ENCODE assay signal across 16 cellular contexts in genomic region chr7:50355817-50356178, GRCh38. TPM values are rescaled to one million over a fixed set of nuclear protein-coding genes. Genes with fewer than 3 reads are reported as not detected.
DNase-seq lines count a peak whose midpoint lies in the region; ATAC-seq and TF ChIP-seq lines count a peak whose summit lies in the region.
"Had no signal": no experiment of that assay in that cellular context is flagged by ENCODE, and none has a peak within 500 bp of the region (broad histone marks: within the 10 kb centered on the region; RNA-seq: fewer than 3 reads in every experiment).

No MANE protein-coding gene starts in this region.

- peak overlapping the region; percentile 2 for H3K4me3 Mint-ChIP-seq in activated T-cell treated with anti-CD3 and anti-CD28 coated beads, Interleukin-2, amount 50 U/mL, for 4 hours
- H3K4me3 Mint-ChIP-seq in T-cell = peak overlapping the region; percentile 38 to 71 (median 47)
- peak overlapping the region; percentile 83 to 86 for H3K4me3 Mint-ChIP-seq in effector memory CD8-positive, alpha-beta T cell
- peak overlapping the region; percentile 69 for H3K4me3 Mint-ChIP-seq in stimulated activated effector memory CD8-positive, alpha-beta T cell treated with anti-CD3 and anti-CD28 coated beads, Interleukin-12 subunit alpha, Interleukin-12 subunit beta, amount 100 ng/mL, for 72 hours

- TF ChIP-seq CTCF in testis (IDR thresholded peaks at IDR 0.05) = no peak

- H3K4me1 ChIP-seq in testis = no peaks in the 10 kb centered on the region
- H3K4me1 ChIP-seq: foreskin keratinocyte had no signal

- H3K27ac Mint-ChIP-seq in T-cell = peak overlapping the region; percentile 99
- H3K27ac Mint-ChIP-seq in effector memory CD8-positive, alpha-beta T cell = peak overlapping the region; percentile 99 to 100
- H3K27ac Mint-ChIP-seq in stimulated activated effector memory CD8-positive, alpha-beta T cell treated with anti-CD3 and anti-CD28 coated beads, Interleukin-12 subunit alpha, Interleukin-12 subunit beta, amount 100 ng/mL, for 72 hours = peak overlapping the region; percentile 97

- no peaks in the 10 kb centered on the region for H3K36me3 ChIP-seq in testis (ENCODE audit: low read depth, missing control alignments)
- H3K36me3 ChIP-seq: WERI-Rb-1 had no signal

- CTCF ChIA-PET in T-cell (lab: Charles Lee) = interaction anchor here in 1 of 2 donors (1.0 to 2.2 kb wide), 4 partner anchors 11 to 38 kb away, joined by 4 to 7 read pairs (median 4); no protein-coding TSS in a partner anchor

- ATAC-seq in activated T-cell treated with anti-CD3 and anti-CD28 coated beads, Interleukin-2, amount 50 U/mL, for 4 hours = no peak
- no peak for ATAC-seq in T-cell (replicated peaks in 1 of 4)
- no peak for ATAC-seq in effector memory CD8-positive, alpha-beta T cell (replicated peaks)
- ATAC-seq in stimulated activated effector memory CD8-positive, alpha-beta T cell treated with anti-CD3 and anti-CD28 coated beads, Interleukin-12 subunit alpha, Interleukin-12 subunit beta, amount 100 ng/mL, for 72 hours = no peak
- ATAC-seq in HG02571 (IDR thresholded peaks at IDR 0.05; ENCODE audit: unreplicated experiment) = no peak
- ATAC-seq: foreskin keratinocyte, HCT116 had no signal

- no peak overlapping the region for H3K4me3 ChIP-seq in testis

- DNase-seq in activated T-cell treated with anti-CD3 and anti-CD28 coated beads, Interleukin-2, amount 50 U/mL, for 4 hours = no peak
- DNase-seq in activated T-cell treated with anti-CD3 and anti-CD28 coated beads, Interleukin-2, amount 50 U/mL, for 48 hours = no peak
- peak in 1 of 34 experiments; percentile 4 for DNase-seq in T-cell
- DNase-seq in effector memory CD8-positive, alpha-beta T cell = no peak
- no peak for DNase-seq in stimulated activated effector memory CD8-positive, alpha-beta T cell treated with anti-CD3 and anti-CD28 coated beads, Interleukin-12 subunit alpha, Interleukin-12 subunit beta, amount 100 ng/mL, for 72 hours (ENCODE audit: low spot score in 2 of 2)
- DNase-seq in activated CD4-positive, CD25-positive, alpha-beta regulatory T cell treated with anti-CD3 and anti-CD28 coated beads, Interleukin-2, amount 50 U/mL, for 72 hours = no peak
- DNase-seq in testis = no peak
- DNase-seq: amniotic stem cell, dermis blood vessel endothelial cell, foreskin keratinocyte, NCI-H526, SHP77, small intestine, WERI-Rb-1 had no signal

- peaks cover 65% of the 10 kb centered on the region for H3K36me3 Mint-ChIP-seq in activated T-cell treated with anti-CD3 and anti-CD28 coated beads, Interleukin-2, amount 50 U/mL, for 4 hours (ENCODE audit: insufficient read depth)
- H3K36me3 Mint-ChIP-seq in T-cell = peaks cover 70% of the 10 kb centered on the region
- H3K36me3 Mint-ChIP-seq in effector memory CD8-positive, alpha-beta T cell (ENCODE audit: insufficient read depth) = peaks cover 89% of the 10 kb centered on the region
- H3K36me3 Mint-ChIP-seq in stimulated activated effector memory CD8-positive, alpha-beta T cell treated with anti-CD3 and anti-CD28 coated beads, Interleukin-12 subunit alpha, Interleukin-12 subunit beta, amount 100 ng/mL, for 72 hours = no peaks in the 10 kb centered on the region

- peaks cover 95% of the 10 kb centered on the region for H3K4me1 Mint-ChIP-seq in activated T-cell treated with anti-CD3 and anti-CD28 coated beads, Interleukin-2, amount 50 U/mL, for 4 hours (ENCODE audit: low read depth)
- H3K4me1 Mint-ChIP-seq in T-cell = peaks cover 95 to 98% (median 98%) of the 10 kb centered on the region in 3 donors
- H3K4me1 Mint-ChIP-seq in effector memory CD8-positive, alpha-beta T cell (ENCODE audit: low read depth in 2 of 2) = peaks cover 81 to 87% of the 10 kb centered on the region in 2 donors
- peaks cover 95% of the 10 kb centered on the region for H3K4me1 Mint-ChIP-seq in stimulated activated effector memory CD8-positive, alpha-beta T cell treated with anti-CD3 and anti-CD28 coated beads, Interleukin-12 subunit alpha, Interleukin-12 subunit beta, amount 100 ng/mL, for 72 hours

- no peaks in the 10 kb centered on the region for H3K27me3 Mint-ChIP-seq in activated T-cell treated with anti-CD3 and anti-CD28 coated beads, Interleukin-2, amount 50 U/mL, for 4 hours (ENCODE audit: low read depth)
- no peaks in the 10 kb centered on the region for H3K27me3 Mint-ChIP-seq in T-cell
- H3K27me3 Mint-ChIP-seq in effector memory CD8-positive, alpha-beta T cell = no peaks in the 10 kb centered on the region

- no peaks in the 10 kb centered on the region for H3K9me3 Mint-ChIP-seq in activated T-cell treated with anti-CD3 and anti-CD28 coated beads, Interleukin-2, amount 50 U/mL, for 4 hours
- no peaks in the 10 kb centered on the region for H3K9me3 Mint-ChIP-seq in T-cell
- no peaks in the 10 kb centered on the region for H3K9me3 Mint-ChIP-seq in effector memory CD8-positive, alpha-beta T cell
- H3K9me3 Mint-ChIP-seq in stimulated activated effector memory CD8-positive, alpha-beta T cell treated with anti-CD3 and anti-CD28 coated beads, Interleukin-12 subunit alpha, Interleukin-12 subunit beta, amount 100 ng/mL, for 72 hours = no peaks in the 10 kb centered on the region

- intact Hi-C loops in testis (cut with DNase I; ENCODE audit: low total_unique reads) = no loop called here

- no peaks in the 10 kb centered on the region for H3K9me3 ChIP-seq in testis

- TF ChIP-seq POLR2A in testis (IDR thresholded peaks at IDR 0.05) = no peak

- 36 to 47% methylated on average over 9 of the region's 9 CpGs for WGBS in testis, 2 donors

- no peak overlapping the region for H3K27ac ChIP-seq in testis
- H3K27ac ChIP-seq: foreskin keratinocyte, WERI-Rb-1 had no signal

- no peaks in the 10 kb centered on the region for H3K27me3 ChIP-seq in testis

- POLR2A ChIA-PET in T-cell (lab: Charles Lee) = no interaction called here

RNA-seq across cellular contexts. Expression of gene IKZF1, which starts 51.3 kb away (rescaled TPM):
- 100 to 1,000 TPM; 168 to 229 (median 228) TPM for total RNA-seq in activated T-cell treated with anti-CD3 and anti-CD28 coated beads, Interleukin-2, amount 50 U/mL, for 4 hours
- total RNA-seq in T-cell = 100 to 1,000 TPM; 429 to 525 (median 494) TPM
- total RNA-seq in testis = 10 to 100 TPM in 1 of 2 donors, 1 to 10 TPM in 1; 9.9 to 10.4 TPM
- polyA plus RNA-seq in testis (ENCODE audit: insufficient read depth, low read depth, low replicate concordance) = 4.2 TPM
- total RNA-seq: foreskin keratinocyte had no signal
- polyA plus RNA-seq: foreskin keratinocyte had no signal

Comparison
In these comparisons a context has a peak if more than half of its experiments do, and no peak if none do; other contexts are left out.
1. H3K4me3 Mint-ChIP-seq: peak in every context shown above with its lines; median percentile 84 in effector memory CD8-positive, alpha-beta T cell; 69 in stimulated activated effector memory CD8-positive, alpha-beta T cell treated with anti-CD3 and anti-CD28 coated beads, Interleukin-12 subunit alpha, Interleukin-12 subunit beta, amount 100 ng/mL, for 72 hours; 47 in T-cell; 2 in activated T-cell treated with anti-CD3 and anti-CD28 coated beads, Interleukin-2, amount 50 U/mL, for 4 hours.
2. RNA of gene IKZF1, which starts 51.3 kb away (total RNA-seq): 429 to 525 TPM in T-cell and 168 to 229 TPM in activated T-cell treated with anti-CD3 and anti-CD28 coated beads, Interleukin-2, amount 50 U/mL, for 4 hours; 9.9 to 10.4 TPM in testis; every median in the first group is over 10 times any median in the second.
3. Peak in every context shown above with its lines, with median percentiles within 50 percentile points of each other: H3K27ac Mint-ChIP-seq.